In the genomic region with DNA sequence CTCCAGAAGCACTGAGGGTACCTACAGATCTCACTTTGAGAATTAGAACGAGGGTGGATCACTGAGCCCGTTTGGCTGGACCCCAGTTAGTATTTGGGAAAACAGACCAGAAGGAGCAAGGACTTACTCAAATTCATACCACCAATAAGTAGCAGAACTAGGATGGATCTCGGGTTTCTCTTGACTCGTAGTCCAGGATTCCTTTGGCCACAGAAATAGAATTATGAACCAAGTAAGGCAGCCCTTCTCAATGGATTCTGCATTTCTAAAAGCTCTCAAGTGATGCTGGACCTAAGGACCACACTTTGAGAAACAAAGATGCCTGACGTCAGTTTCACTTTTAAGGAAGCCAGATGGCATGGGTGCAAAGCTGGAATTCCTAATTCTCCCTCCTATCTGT, we compare ENCODE assay signal across 22 cellular contexts.
DNase-seq lines count a peak whose midpoint lies in the region; ATAC-seq and TF ChIP-seq lines count a peak whose summit lies in the region.
"Had no signal": no experiment of that assay in that cellular context is flagged by ENCODE, and none has a peak within 500 bp of the region (broad histone marks: within the 10 kb centered on the region; RNA-seq: fewer than 3 reads in every experiment).

No MANE protein-coding gene starts in this region.

- H3K27me3 ChIP-seq in BE2C = no peaks in the 10 kb centered on the region
- H3K27me3 ChIP-seq: SJSA1 had no signal

- H3K27me3 Mint-ChIP-seq in HFFc6 (ENCODE audit: insufficient read depth) (no peaks in the 10 kb centered on the region; the same call in 1 of the 2 replicates), brain (peaks cover 10% of the 10 kb centered on the region)

- H3K9me3 ChIP-seq in BE2C = no peaks in the 10 kb centered on the region
- H3K9me3 ChIP-seq: Caco-2, HAP-1, SJSA1 had no signal

- DNase-seq in AG20443 (ENCODE audit: low spot score) (peak; percentile 28), HFFc6 (peak; percentile 32), myocyte (ENCODE audit: low read depth) (peak; percentile 34), BE2C (no peak)
- no peak for DNase-seq in activated T-cell treated with anti-CD3 and anti-CD28 coated beads, Interleukin-2, amount 50 U/mL, for 48 hours
- no peak for DNase-seq in activated CD4-positive, alpha-beta T cell treated with anti-CD3 and anti-CD28 coated beads for 48 hours
- DNase-seq: AML-193; Caco-2; CD8-positive, alpha-beta T cell; DND-41; GOT3; NCI-H1092; NCI-H1417 treated with DMSO at 0.1 percent for 48 hours; NCI-H2081; NCI-H2227 treated with DMSO at 0.1 percent for 48 hours; NCI-H526 treated with DMSO at 0.1 percent for 48 hours; Right ventricle myocardium superior; RPMI8226 had no signal

- H3K36me3 ChIP-seq in BE2C = no peaks in the 10 kb centered on the region
- H3K36me3 ChIP-seq: HAP-1, SJSA1 had no signal

- no peak overlapping the region for H3K27ac Mint-ChIP-seq in HFFc6
- peak overlapping the region in 4 of 5 experiments; percentile 33 to 89 (median 58) for H3K27ac Mint-ChIP-seq in brain
- H3K27ac Mint-ChIP-seq: CD8-positive, alpha-beta T cell had no signal

- H3K4me3 Mint-ChIP-seq in HFFc6 = peak overlapping the region; percentile 47; the same call in 1 of the 2 replicates
- no peak overlapping the region for H3K4me3 Mint-ChIP-seq in brain
- H3K4me3 Mint-ChIP-seq: CD8-positive, alpha-beta T cell had no signal

- peaks cover 30% of the 10 kb centered on the region for H3K4me1 Mint-ChIP-seq in HFFc6 (ENCODE audit: low read depth)
- peaks cover 96% of the 10 kb centered on the region for H3K4me1 Mint-ChIP-seq in brain

- H3K4me3 ChIP-seq in BE2C (ENCODE audit: low read depth, low read length) = no peak overlapping the region
- H3K4me3 ChIP-seq: HAP-1, SJSA1 had no signal

- TF ChIP-seq CTCF in HFFc6 (IDR thresholded peaks at IDR 0.05) = no peak
- TF ChIP-seq CTCF in brain (conservative IDR thresholded peaks at IDR 0.05) = no peak
- no peak for TF ChIP-seq CTCF in BE2C (IDR thresholded peaks at IDR 0.05; ENCODE audit: low read depth, low read length)

- no peaks in the 10 kb centered on the region for H3K36me3 Mint-ChIP-seq in HFFc6 (ENCODE audit: low read depth)
- H3K36me3 Mint-ChIP-seq in brain = no peaks in the 10 kb centered on the region

- H3K9me3 Mint-ChIP-seq in HFFc6 (no peaks in the 10 kb centered on the region), brain (peaks cover 0 to 3% (median 0%) of the 10 kb centered on the region in 5 experiments)
- H3K9me3 Mint-ChIP-seq: CD8-positive, alpha-beta T cell had no signal

- ATAC-seq in GM19397 (IDR thresholded peaks at IDR 0.05; ENCODE audit: unreplicated experiment) = no peak
- ATAC-seq: CD8-positive, alpha-beta T cell had no signal

- H3K4me1 ChIP-seq in BE2C = peaks cover 50% of the 10 kb centered on the region
- H3K4me1 ChIP-seq: Caco-2, HAP-1, SJSA1 had no signal

Comparison
In these comparisons a context has a peak if more than half of its experiments do, and no peak if none do; other contexts are left out.
1. DNase-seq: peak in AG20443 (single experiment), HFFc6 (single experiment) and myocyte (single experiment); none in activated T-cell treated with anti-CD3 and anti-CD28 coated beads, Interleukin-2, amount 50 U/mL, for 48 hours (0 of 2), BE2C (single experiment) and activated CD4-positive, alpha-beta T cell treated with anti-CD3 and anti-CD28 coated beads for 48 hours (single experiment).